In the genomic region with DNA sequence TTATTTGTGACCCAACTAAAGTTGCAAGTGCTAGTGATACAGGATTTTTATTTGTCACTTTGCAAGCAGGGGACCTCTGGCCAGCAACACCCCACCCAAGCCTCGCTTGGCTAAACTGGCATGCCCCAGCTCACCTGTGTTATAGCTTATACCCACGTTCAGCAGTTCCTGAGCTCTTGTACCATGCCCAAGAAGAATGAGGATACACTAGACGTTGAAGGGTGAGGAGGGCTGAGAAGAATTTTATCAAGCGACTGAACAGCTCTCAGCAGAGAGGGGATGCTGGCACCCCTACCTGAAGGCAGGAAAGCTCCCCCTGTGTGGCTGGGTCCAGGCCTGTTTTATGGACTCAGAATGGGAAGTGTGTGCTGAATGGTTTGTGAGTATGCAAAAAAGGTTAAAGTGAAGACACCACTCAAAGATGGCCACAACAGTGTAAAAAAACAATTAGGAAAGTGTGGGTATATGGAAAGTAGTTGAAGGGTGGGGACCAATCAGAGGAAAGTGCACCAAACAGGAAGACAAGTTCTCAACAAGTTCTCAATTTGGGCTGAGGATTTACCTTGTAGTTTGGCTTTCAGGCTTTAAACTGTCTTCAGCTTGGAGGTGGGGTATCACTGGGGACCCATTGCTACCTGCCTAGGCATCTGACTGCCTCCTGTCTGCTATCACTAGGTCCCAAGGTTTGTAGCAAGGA, we compare ENCODE assay signal across 8 cellular contexts. TPM values are rescaled to one million over a fixed set of nuclear protein-coding genes. Genes with fewer than 3 reads are reported as not detected.
DNase-seq lines count a peak whose midpoint lies in the region; ATAC-seq, FAIRE-seq and TF ChIP-seq lines count a peak whose summit lies in the region.

No MANE protein-coding gene starts in this region.

- no peak for ATAC-seq in A549
- no peak for ATAC-seq in activated naive CD8-positive, alpha-beta T cell treated with anti-CD3 and anti-CD28 coated beads, Interleukin-2, amount 10 ng/mL, durations not matched to agents 7 days and 5 days (ENCODE audit: low read depth)
- no peak for ATAC-seq in HG03354 (IDR thresholded peaks at IDR 0.05; ENCODE audit: poor library complexity, severe bottlenecking, unreplicated experiment)
- no peak for ATAC-seq in GM18870 (IDR thresholded peaks at IDR 0.05; ENCODE audit: unreplicated experiment)

- DNase-seq in A549 (ENCODE audit: low read depth in 1 of 2, low spot score in 1 of 2) (no peak), HL-60 (ENCODE audit: low read depth in 1 of 2, low spot score in 1 of 2) (no peak), amygdala (lab: John Stamatoyannopoulos, UW) (no peak), cerebellar nuclear complex (lab: John Stamatoyannopoulos, UW) (no peak)
- DNase-seq in activated naive CD8-positive, alpha-beta T cell treated with anti-CD3 and anti-CD28 coated beads, Interleukin-2, amount 10 ng/mL, durations not matched to agents 7 days and 5 days: no peak

- no peak for TF ChIP-seq RAD21 in A549 (conservative IDR thresholded peaks at IDR 0.05 in 1 of 2, IDR thresholded peaks at IDR 0.05 in 1 of 2)

- POLR2A ChIA-PET in A549 (lab: Yijun Ruan, JAX): no interaction called here
- POLR2A ChIA-PET in activated naive CD8-positive, alpha-beta T cell treated with anti-CD3 and anti-CD28 coated beads, Interleukin-2, amount 10 ng/mL, durations not matched to agents 7 days and 5 days (lab: Charles Lee): interaction anchor here (1.1 to 2.4 kb wide), 7 partner anchors 17 to 316 kb away, joined by 3 to 8 read pairs (median 6); a partner anchor contains a TSS

- TF ChIP-seq POLR2A in A549 (IDR thresholded peaks at IDR 0.05; ENCODE audit: low read length): no peak

- no peaks in the 10 kb centered on the region for H3K9me3 ChIP-seq in A549
- H3K9me3 ChIP-seq in muscle layer of duodenum (ENCODE audit: control insufficient read depth in 1 of 2, low read length in 2 of 2): no peaks in the 10 kb centered on the region

- whole genome bisulfite sequencing in A549 (ENCODE audit: missing lambda C conversion rate): 86% methylated on average over 2 of the region's 4 CpGs

- H3K27me3 ChIP-seq in HL-60 (ENCODE audit: insufficient read depth, poor library complexity, severe bottlenecking) (no peaks in the 10 kb centered on the region), muscle layer of duodenum (ENCODE audit: low read depth, low read length) (no peaks in the 10 kb centered on the region)

- peaks cover 22% of the 10 kb centered on the region for H3K4me1 Mint-ChIP-seq in activated naive CD8-positive, alpha-beta T cell treated with anti-CD3 and anti-CD28 coated beads, Interleukin-2, amount 10 ng/mL, durations not matched to agents 7 days and 5 days

- peak overlapping the region; percentile 99 for H3K27ac Mint-ChIP-seq in activated naive CD8-positive, alpha-beta T cell treated with anti-CD3 and anti-CD28 coated beads, Interleukin-2, amount 10 ng/mL, durations not matched to agents 7 days and 5 days

- peak overlapping the region; percentile 96 for H3K4me3 Mint-ChIP-seq in activated naive CD8-positive, alpha-beta T cell treated with anti-CD3 and anti-CD28 coated beads, Interleukin-2, amount 10 ng/mL, durations not matched to agents 7 days and 5 days

- no peak overlapping the region for H3K4me3 ChIP-seq in A549
- H3K4me3 ChIP-seq in HL-60 (replicated peaks; ENCODE audit: insufficient read depth, low read length): no peak overlapping the region
- H3K4me3 ChIP-seq in muscle layer of duodenum (ENCODE audit: low read depth in 1 of 2, low read length in 2 of 2): peak overlapping the region in 1 of 2 donors; percentile 74

- FAIRE-seq in A549 (lab: Jason Lieb, UNC): no peak

- no peak for TF ChIP-seq CTCF in A549 (IDR thresholded peaks at IDR 0.05)
- no peak for TF ChIP-seq CTCF in HL-60 (IDR thresholded peaks at IDR 0.05; ENCODE audit: insufficient read depth, low read length)

- TF ChIP-seq EP300 in A549 (IDR thresholded peaks at IDR 0.05): no peak

- CTCF ChIA-PET in A549 (lab: Yijun Ruan, JAX): interaction anchor here (0.5 to 1.4 kb wide), 2 partner anchors 19 to 41 kb away, joined by 3 read pairs; no protein-coding TSS in a partner anchor

- peaks cover 8% of the 10 kb centered on the region for H3K9me3 Mint-ChIP-seq in activated naive CD8-positive, alpha-beta T cell treated with anti-CD3 and anti-CD28 coated beads, Interleukin-2, amount 10 ng/mL, durations not matched to agents 7 days and 5 days

- H3K36me3 ChIP-seq in muscle layer of duodenum (ENCODE audit: control insufficient read depth in 1 of 2, insufficient read depth in 2 of 2, low read length in 2 of 2): peaks cover 12 to 16% of the 10 kb centered on the region in 2 donors

- H3K36me3 Mint-ChIP-seq in activated naive CD8-positive, alpha-beta T cell treated with anti-CD3 and anti-CD28 coated beads, Interleukin-2, amount 10 ng/mL, durations not matched to agents 7 days and 5 days: peaks cover 45% of the 10 kb centered on the region

- peak overlapping the region; percentile 92; the same call in 1 of the 3 replicates for H3K4me2 ChIP-seq in A549

- H3K4me1 ChIP-seq in A549 (peaks cover 24% of the 10 kb centered on the region), muscle layer of duodenum (ENCODE audit: control insufficient read depth in 1 of 2, insufficient read depth in 2 of 2, low read length in 2 of 2) (peaks cover 3 to 7% of the 10 kb centered on the region in 2 donors)

- no peaks in the 10 kb centered on the region for H3K27me3 Mint-ChIP-seq in activated naive CD8-positive, alpha-beta T cell treated with anti-CD3 and anti-CD28 coated beads, Interleukin-2, amount 10 ng/mL, durations not matched to agents 7 days and 5 days

- H3K27ac ChIP-seq in A549 (peak overlapping the region in 1 of 2 experiments; percentile 34; a peak in 2 of 6 replicates), HL-60 (replicated peaks) (peak overlapping the region; percentile 94), muscle layer of duodenum (ENCODE audit: low read length) (peak overlapping the region; percentile 99)

TF ChIP-seq in A549, 52 proteins besides CTCF, POLR2A, EP300 and RAD21:
- TF ChIP-seq, protein P1, sequence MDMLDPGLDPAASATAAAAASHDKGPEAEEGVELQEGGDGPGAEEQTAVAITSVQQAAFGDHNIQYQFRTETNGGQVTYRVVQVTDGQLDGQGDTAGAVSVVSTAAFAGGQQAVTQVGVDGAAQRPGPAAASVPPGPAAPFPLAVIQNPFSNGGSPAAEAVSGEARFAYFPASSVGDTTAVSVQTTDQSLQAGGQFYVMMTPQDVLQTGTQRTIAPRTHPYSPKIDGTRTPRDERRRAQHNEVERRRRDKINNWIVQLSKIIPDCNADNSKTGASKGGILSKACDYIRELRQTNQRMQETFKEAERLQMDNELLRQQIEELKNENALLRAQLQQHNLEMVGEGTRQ (IDR thresholded peaks at IDR 0.05): no peak
- TF ChIP-seq CHD2 (IDR thresholded peaks at IDR 0.05; ENCODE audit: low read length, partially characterized antibody): no peak
- TF ChIP-seq CBX2 (IDR thresholded peaks at IDR 0.05; ENCODE audit: borderline replicate concordance, low read depth): no peak
- no peak for TF ChIP-seq KDM1A (IDR thresholded peaks at IDR 0.05; ENCODE audit: low read depth)
- TF ChIP-seq TP53 (CRISPR knock-in tag; IDR thresholded peaks at IDR 0.05): no peak
- no peak for TF ChIP-seq FOXS1 (CRISPR knock-in tag; IDR thresholded peaks at IDR 0.05)
- TF ChIP-seq, protein P2, sequence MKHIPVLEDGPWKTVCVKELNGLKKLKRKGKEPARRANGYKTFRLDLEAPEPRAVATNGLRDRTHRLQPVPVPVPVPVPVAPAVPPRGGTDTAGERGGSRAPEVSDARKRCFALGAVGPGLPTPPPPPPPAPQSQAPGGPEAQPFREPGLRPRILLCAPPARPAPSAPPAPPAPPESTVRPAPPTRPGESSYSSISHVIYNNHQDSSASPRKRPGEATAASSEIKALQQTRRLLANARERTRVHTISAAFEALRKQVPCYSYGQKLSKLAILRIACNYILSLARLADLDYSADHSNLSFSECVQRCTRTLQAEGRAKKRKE (CRISPR knock-in tag; IDR thresholded peaks at IDR 0.05; ENCODE audit: low read depth): no peak
- TF ChIP-seq NPAS2 (CRISPR knock-in tag; IDR thresholded peaks at IDR 0.05; ENCODE audit: borderline replicate concordance): no peak
- TF ChIP-seq, protein P3, sequence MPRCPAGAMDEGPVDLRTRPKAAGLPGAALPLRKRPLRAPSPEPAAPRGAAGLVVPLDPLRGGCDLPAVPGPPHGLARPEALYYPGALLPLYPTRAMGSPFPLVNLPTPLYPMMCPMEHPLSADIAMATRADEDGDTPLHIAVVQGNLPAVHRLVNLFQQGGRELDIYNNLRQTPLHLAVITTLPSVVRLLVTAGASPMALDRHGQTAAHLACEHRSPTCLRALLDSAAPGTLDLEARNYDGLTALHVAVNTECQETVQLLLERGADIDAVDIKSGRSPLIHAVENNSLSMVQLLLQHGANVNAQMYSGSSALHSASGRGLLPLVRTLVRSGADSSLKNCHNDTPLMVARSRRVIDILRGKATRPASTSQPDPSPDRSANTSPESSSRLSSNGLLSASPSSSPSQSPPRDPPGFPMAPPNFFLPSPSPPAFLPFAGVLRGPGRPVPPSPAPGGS (IDR thresholded peaks at IDR 0.05): no peak

RNA-seq across cellular contexts. Expression of a gene that starts 14.9 kb away (rescaled TPM):
- polyA plus RNA-seq in A549 (2011; rRNA removed) (20.7 and 21.8 TPM in 2 replicates), A549 (2017; fragmentation: RNase III; extraction: RNeasy Plus Mini Kit Qiagen cat#74134 plus additional on column Dnase treatment) (19.2 to 20.3 TPM (median 19.3 TPM) in 3 replicates)
- polyA plus RNA-seq in A549 (2012; cell fraction: cytosol; rRNA removed): 13.4 and 14.2 TPM in 2 replicates
- polyA plus RNA-seq in A549 (2012; cell fraction: nucleus; rRNA removed): 23.8 and 26.1 TPM in 2 replicates
- 15.0 and 16.7 TPM in 2 replicates for polyA minus RNA-seq in A549 (2011; rRNA and poly(A)+ RNA removed)
- 10 to 100 TPM; 45.2 to 46.7 TPM for total RNA-seq in activated naive CD8-positive, alpha-beta T cell treated with anti-CD3 and anti-CD28 coated beads, Interleukin-2, amount 10 ng/mL, durations not matched to agents 7 days and 5 days

RNA-seq across cellular contexts. Expression of a gene that starts 27.4 kb away (rescaled TPM):
- polyA plus RNA-seq in A549 (2011; rRNA removed) (not detected in 2 replicates), A549 (2017; fragmentation: RNase III; extraction: RNeasy Plus Mini Kit Qiagen cat#74134 plus additional on column Dnase treatment) (not detected in 3 replicates)
- 0.01 TPM in 1 of 2 replicates, not detected in the other for polyA plus RNA-seq in A549 (2012; cell fraction: cytosol; rRNA removed)
- polyA plus RNA-seq in A549 (2012; cell fraction: nucleus; rRNA removed): 0.02 TPM in 1 of 2 replicates, not detected in the other
- polyA minus RNA-seq in A549 (2011; rRNA and poly(A)+ RNA removed): not detected in 2 replicates
- total RNA-seq in activated naive CD8-positive, alpha-beta T cell treated with anti-CD3 and anti-CD28 coated beads, Interleukin-2, amount 10 ng/mL, durations not matched to agents 7 days and 5 days: under 1 TPM in 1 of 2 experiments, not detected in 1; 0.11 TPM

RNA-seq across cellular contexts. Expression of a gene that starts 32.4 kb away (rescaled TPM):
- polyA plus RNA-seq in A549 (2011; rRNA removed) (2.7 and 3.9 TPM in 2 replicates), A549 (2017; fragmentation: RNase III; extraction: RNeasy Plus Mini Kit Qiagen cat#74134 plus additional on column Dnase treatment) (1.5 to 1.9 TPM (median 1.6 TPM) in 3 replicates)
- 0.59 and 0.71 TPM in 2 replicates for polyA plus RNA-seq in A549 (2012; cell fraction: cytosol; rRNA removed)
- polyA plus RNA-seq in A549 (2012; cell fraction: nucleus; rRNA removed): 2.4 TPM in 2 replicates
- 2.1 and 4.1 TPM in 2 replicates for polyA minus RNA-seq in A549 (2011; rRNA and poly(A)+ RNA removed)
- 100 to 1,000 TPM; 117 to 126 TPM for total RNA-seq in activated naive CD8-positive, alpha-beta T cell treated with anti-CD3 and anti-CD28 coated beads, Interleukin-2, amount 10 ng/mL, durations not matched to agents 7 days and 5 days
